13 cellular contexts compared by ENCODE assay signal in genomic region chr18:76803413-76803812, GRCh38. TPM values are rescaled to one million over a fixed set of nuclear protein-coding genes. Genes with fewer than 3 reads are reported as not detected.
A peak's percentile ranks its signal among the peaks of the same experiment; 100 is the strongest.
DNase-seq lines count a peak whose midpoint lies in the region; ATAC-seq and TF ChIP-seq lines count a peak whose summit lies in the region.
"Had no signal": no experiment of that assay in that cellular context is flagged by ENCODE, and none has a peak within 500 bp of the region (broad histone marks: within the 10 kb centered on the region; RNA-seq: fewer than 3 reads in every experiment).

No MANE protein-coding gene starts in this region.

- no peaks in the 10 kb centered on the region for H3K36me3 Mint-ChIP-seq in activated naive CD4-positive, alpha-beta T cell treated with anti-CD3 and anti-CD28 coated beads for 36 hours (ENCODE audit: low read depth)
- peaks cover 7% of the 10 kb centered on the region for H3K36me3 Mint-ChIP-seq in stimulated activated memory B cell treated with anti-CD40 and anti-IgM and Interleukin-4, amounts not matched to agents 10 μg/mL and 1 μg/mL and 100 μg/mL, for 72 hours
- no peaks in the 10 kb centered on the region for H3K36me3 Mint-ChIP-seq in glutamatergic neuron (ENCODE audit: unreplicated experiment)

- intact Hi-C loops in activated naive CD4-positive, alpha-beta T cell treated with anti-CD3 and anti-CD28 coated beads for 36 hours (cut with micrococcal nuclease) = loop anchor here (1.0 to 5.0 kb wide), 7 partner anchors 17 to 899 kb away; no protein-coding TSS in a partner anchor
- intact Hi-C loops in colonic mucosa (cut with DNase I) = loop anchor here (5.0 to 10.0 kb wide), 3 partner anchors 61 to 179 kb away; no protein-coding TSS in a partner anchor

- H3K4me1 Mint-ChIP-seq in activated naive CD4-positive, alpha-beta T cell treated with anti-CD3 and anti-CD28 coated beads for 36 hours (ENCODE audit: low read depth) = peaks cover 9% of the 10 kb centered on the region
- H3K4me1 Mint-ChIP-seq in stimulated activated memory B cell treated with anti-CD40 and anti-IgM and Interleukin-4, amounts not matched to agents 10 μg/mL and 1 μg/mL and 100 μg/mL, for 72 hours = peaks cover 18% of the 10 kb centered on the region
- H3K4me1 Mint-ChIP-seq in glutamatergic neuron (ENCODE audit: low read depth, unreplicated experiment) = no peaks in the 10 kb centered on the region

- peaks cover 5% of the 10 kb centered on the region for H3K27me3 Mint-ChIP-seq in activated naive CD4-positive, alpha-beta T cell treated with anti-CD3 and anti-CD28 coated beads for 36 hours (ENCODE audit: low read depth)
- H3K27me3 Mint-ChIP-seq in stimulated activated memory B cell treated with anti-CD40 and anti-IgM and Interleukin-4, amounts not matched to agents 10 μg/mL and 1 μg/mL and 100 μg/mL, for 72 hours = peaks cover 22% of the 10 kb centered on the region
- H3K27me3 Mint-ChIP-seq in glutamatergic neuron (ENCODE audit: unreplicated experiment) = no peaks in the 10 kb centered on the region

- H3K36me3 ChIP-seq in HUES6 (ENCODE audit: control insufficient read depth, insufficient read depth, low read length) (no peaks in the 10 kb centered on the region), colonic mucosa (no peaks in the 10 kb centered on the region)

- DNase-seq in activated naive CD4-positive, alpha-beta T cell treated with anti-CD3 and anti-CD28 coated beads for 36 hours = no peak
- no peak for DNase-seq in activated naive CD4-positive, alpha-beta T cell treated with anti-CD3 and anti-CD28 coated beads, Interleukin-2, amount 50 U/mL, for 16 hours
- DNase-seq in colonic mucosa (no peak), glutamatergic neuron (no peak), SHP77 (lab: John Stamatoyannopoulos, UW) (no peak)
- DNase-seq: esophagus squamous epithelium, upper lobe of right lung had no signal

- H3K4me3 Mint-ChIP-seq in activated naive CD4-positive, alpha-beta T cell treated with anti-CD3 and anti-CD28 coated beads for 36 hours = peak overlapping the region; percentile 15
- H3K4me3 Mint-ChIP-seq in stimulated activated memory B cell treated with anti-CD40 and anti-IgM and Interleukin-4, amounts not matched to agents 10 μg/mL and 1 μg/mL and 100 μg/mL, for 72 hours = peak overlapping the region; percentile 48
- no peak overlapping the region for H3K4me3 Mint-ChIP-seq in glutamatergic neuron (ENCODE audit: unreplicated experiment)
- H3K4me3 Mint-ChIP-seq: dendritic cell treated with granulocyte-macrophage colony-stimulating factor and Interleukin-4, amounts not matched to agents 40 ng/mL and 50 ng/mL, for 4 days; nephron progenitor cell had no signal

- H3K4me1 ChIP-seq in HUES6 (ENCODE audit: control insufficient read depth, insufficient read depth, low read length) (no peaks in the 10 kb centered on the region), colonic mucosa (no peaks in the 10 kb centered on the region)

- no peak overlapping the region for H3K27ac Mint-ChIP-seq in activated naive CD4-positive, alpha-beta T cell treated with anti-CD3 and anti-CD28 coated beads for 36 hours
- no peak overlapping the region for H3K27ac Mint-ChIP-seq in stimulated activated memory B cell treated with anti-CD40 and anti-IgM and Interleukin-4, amounts not matched to agents 10 μg/mL and 1 μg/mL and 100 μg/mL, for 72 hours
- H3K27ac Mint-ChIP-seq in glutamatergic neuron (ENCODE audit: unreplicated experiment) = no peak overlapping the region
- H3K27ac Mint-ChIP-seq: dendritic cell treated with granulocyte-macrophage colony-stimulating factor and Interleukin-4, amounts not matched to agents 40 ng/mL and 50 ng/mL, for 4 days; nephron progenitor cell had no signal

- H3K9me3 Mint-ChIP-seq in activated naive CD4-positive, alpha-beta T cell treated with anti-CD3 and anti-CD28 coated beads for 36 hours = no peaks in the 10 kb centered on the region
- no peaks in the 10 kb centered on the region for H3K9me3 Mint-ChIP-seq in stimulated activated memory B cell treated with anti-CD40 and anti-IgM and Interleukin-4, amounts not matched to agents 10 μg/mL and 1 μg/mL and 100 μg/mL, for 72 hours
- peaks cover 3% of the 10 kb centered on the region for H3K9me3 Mint-ChIP-seq in glutamatergic neuron (ENCODE audit: unreplicated experiment)

- CTCF ChIA-PET in activated naive CD4-positive, alpha-beta T cell treated with anti-CD3 and anti-CD28 coated beads for 36 hours (lab: Charles Lee) = interaction anchor here (0.7 to 4.1 kb wide), 60 partner anchors 8 to 900 kb away, joined by 3 to 117 read pairs (median 4); no protein-coding TSS in a partner anchor

- no peak overlapping the region for H3K27ac ChIP-seq in HUES6 (ENCODE audit: low read depth, low read length)
- H3K27ac ChIP-seq in colonic mucosa = peak overlapping the region; percentile 45
- H3K27ac ChIP-seq: esophagus squamous epithelium, RWPE1, upper lobe of right lung had no signal

- H3K9me3 ChIP-seq in HUES6 (ENCODE audit: control insufficient read depth, insufficient read depth, low read depth, low read length) (no peaks in the 10 kb centered on the region), colonic mucosa (no peaks in the 10 kb centered on the region)
- H3K9me3 ChIP-seq: esophagus squamous epithelium, upper lobe of right lung had no signal

- H3K27me3 ChIP-seq in HUES6 (ENCODE audit: control insufficient read depth, insufficient read depth, low read length) = no peaks in the 10 kb centered on the region
- no peaks in the 10 kb centered on the region for H3K27me3 ChIP-seq in colonic mucosa

- H3K4me3 ChIP-seq in HUES6 (ENCODE audit: low read depth, low read length) = peak overlapping the region; percentile 26; the same call in 1 of the 2 replicates
- no peak overlapping the region for H3K4me3 ChIP-seq in colonic mucosa
- H3K4me3 ChIP-seq: esophagus squamous epithelium, upper lobe of right lung had no signal

- TF ChIP-seq CTCF in colonic mucosa (IDR thresholded peaks at IDR 0.05) (no peak), glutamatergic neuron (IDR thresholded peaks at IDR 0.05; ENCODE audit: partially characterized antibody, unreplicated experiment) (no peak)

- H3K9ac ChIP-seq in HUES6 (ENCODE audit: low read length) (no peak overlapping the region), colonic mucosa (ENCODE audit: low read depth in 2 of 2, low read length in 2 of 2) (peak overlapping the region in 1 of 2 donors; percentile 22)

- ATAC-seq in stimulated activated memory B cell treated with anti-CD40 and anti-IgM and Interleukin-4, amounts not matched to agents 10 μg/mL and 1 μg/mL and 100 μg/mL, for 72 hours = no peak
- no peak for ATAC-seq in GM19397 (IDR thresholded peaks at IDR 0.05; ENCODE audit: unreplicated experiment)

RNA-seq across cellular contexts. Expression of gene ZNF236, which starts 18.9 kb away (rescaled TPM):
- total RNA-seq in activated naive CD4-positive, alpha-beta T cell treated with anti-CD3 and anti-CD28 coated beads for 36 hours = 10 to 100 TPM; 13.7 to 17.7 TPM
- 10 to 100 TPM in 1 of 2 donors, 1 to 10 TPM in 1; 9.7 to 16.9 TPM for total RNA-seq in colonic mucosa
- 21.0 TPM for total RNA-seq in glutamatergic neuron (ENCODE audit: unreplicated experiment)
